In genomic region chr6:53066874-53067273, GRCh38 we compare ENCODE assay signal across 1 cellular context.
A peak's percentile ranks its signal among the peaks of the same experiment; 100 is the strongest.
TF ChIP-seq lines count a peak whose summit lies in the region.

No MANE protein-coding gene starts in this region.

TF ChIP-seq in K562, 482 proteins besides CTCF, POLR2A, EP300 and RAD21:
- no peak for TF ChIP-seq PBX2 (CRISPR knock-in tag; IDR thresholded peaks at IDR 0.05; ENCODE audit: low read depth)
- 0 out of 2 replicates have a peak, but pooled peaks have one; percentile 5 for TF ChIP-seq PBX2 (tag; conservative IDR thresholded peaks at IDR 0.05; ENCODE audit: low read depth)
- TF ChIP-seq FIP1L1 (IDR thresholded peaks at IDR 0.05; ENCODE audit: low read depth, low read length, poor library complexity, severe bottlenecking): no peak
- TF ChIP-seq, protein P1, sequence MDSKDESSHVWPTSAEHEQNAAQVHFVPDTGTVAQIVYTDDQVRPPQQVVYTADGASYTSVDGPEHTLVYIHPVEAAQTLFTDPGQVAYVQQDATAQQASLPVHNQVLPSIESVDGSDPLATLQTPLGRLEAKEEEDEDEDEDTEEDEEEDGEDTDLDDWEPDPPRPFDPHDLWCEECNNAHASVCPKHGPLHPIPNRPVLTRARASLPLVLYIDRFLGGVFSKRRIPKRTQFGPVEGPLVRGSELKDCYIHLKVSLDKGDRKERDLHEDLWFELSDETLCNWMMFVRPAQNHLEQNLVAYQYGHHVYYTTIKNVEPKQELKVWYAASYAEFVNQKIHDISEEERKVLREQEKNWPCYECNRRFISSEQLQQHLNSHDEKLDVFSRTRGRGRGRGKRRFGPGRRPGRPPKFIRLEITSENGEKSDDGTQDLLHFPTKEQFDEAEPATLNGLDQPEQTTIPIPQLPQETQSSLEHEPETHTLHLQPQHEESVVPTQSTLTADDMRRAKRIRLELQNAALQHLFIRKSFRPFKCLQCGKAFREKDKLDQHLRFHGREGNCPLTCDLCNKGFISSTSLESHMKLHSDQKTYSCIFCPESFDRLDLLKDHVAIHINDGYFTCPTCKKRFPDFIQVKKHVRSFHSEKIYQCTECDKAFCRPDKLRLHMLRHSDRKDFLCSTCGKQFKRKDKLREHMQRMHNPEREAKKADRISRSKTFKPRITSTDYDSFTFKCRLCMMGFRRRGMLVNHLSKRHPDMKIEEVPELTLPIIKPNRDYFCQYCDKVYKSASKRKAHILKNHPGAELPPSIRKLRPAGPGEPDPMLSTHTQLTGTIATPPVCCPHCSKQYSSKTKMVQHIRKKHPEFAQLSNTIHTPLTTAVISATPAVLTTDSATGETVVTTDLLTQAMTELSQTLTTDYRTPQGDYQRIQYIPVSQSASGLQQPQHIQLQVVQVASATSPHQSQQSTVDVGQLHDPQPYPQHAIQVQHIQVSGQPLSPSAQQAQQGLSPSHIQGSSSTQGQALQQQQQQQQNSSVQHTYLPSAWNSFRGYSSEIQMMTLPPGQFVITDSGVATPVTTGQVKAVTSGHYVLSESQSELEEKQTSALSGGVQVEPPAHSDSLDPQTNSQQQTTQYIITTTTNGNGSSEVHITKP (IDR thresholded peaks at IDR 0.05; ENCODE audit: partially characterized antibody): no peak
- peak; percentile 89 for TF ChIP-seq ZNF316 (IDR thresholded peaks at IDR 0.05)
- TF ChIP-seq, protein P2, sequence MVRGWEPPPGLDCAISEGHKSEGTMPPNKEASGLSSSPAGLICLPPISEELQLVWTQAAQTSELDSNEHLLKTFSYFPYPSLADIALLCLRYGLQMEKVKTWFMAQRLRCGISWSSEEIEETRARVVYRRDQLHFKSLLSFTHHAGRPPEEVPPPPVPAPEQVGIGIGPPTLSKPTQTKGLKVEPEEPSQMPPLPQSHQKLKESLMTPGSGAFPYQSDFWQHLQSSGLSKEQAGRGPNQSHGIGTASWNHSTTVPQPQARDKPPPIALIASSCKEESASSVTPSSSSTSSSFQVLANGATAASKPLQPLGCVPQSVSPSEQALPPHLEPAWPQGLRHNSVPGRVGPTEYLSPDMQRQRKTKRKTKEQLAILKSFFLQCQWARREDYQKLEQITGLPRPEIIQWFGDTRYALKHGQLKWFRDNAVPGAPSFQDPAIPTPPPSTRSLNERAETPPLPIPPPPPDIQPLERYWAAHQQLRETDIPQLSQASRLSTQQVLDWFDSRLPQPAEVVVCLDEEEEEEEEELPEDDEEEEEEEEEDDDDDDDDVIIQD (CRISPR knock-in tag; IDR thresholded peaks at IDR 0.05): no peak
- TF ChIP-seq, protein P3, sequence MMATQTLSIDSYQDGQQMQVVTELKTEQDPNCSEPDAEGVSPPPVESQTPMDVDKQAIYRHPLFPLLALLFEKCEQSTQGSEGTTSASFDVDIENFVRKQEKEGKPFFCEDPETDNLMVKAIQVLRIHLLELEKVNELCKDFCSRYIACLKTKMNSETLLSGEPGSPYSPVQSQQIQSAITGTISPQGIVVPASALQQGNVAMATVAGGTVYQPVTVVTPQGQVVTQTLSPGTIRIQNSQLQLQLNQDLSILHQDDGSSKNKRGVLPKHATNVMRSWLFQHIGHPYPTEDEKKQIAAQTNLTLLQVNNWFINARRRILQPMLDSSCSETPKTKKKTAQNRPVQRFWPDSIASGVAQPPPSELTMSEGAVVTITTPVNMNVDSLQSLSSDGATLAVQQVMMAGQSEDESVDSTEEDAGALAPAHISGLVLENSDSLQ (IDR thresholded peaks at IDR 0.05): peak; percentile 40; the same call in 1 of the 2 replicates
- peak; percentile 77; the same call in 1 of the 2 replicates for TF ChIP-seq C11orf30 (IDR thresholded peaks at IDR 0.05; ENCODE audit: low read depth)
- TF ChIP-seq ZNF347 (CRISPR knock-in tag; IDR thresholded peaks at IDR 0.05; ENCODE audit: low read depth): no peak
- TF ChIP-seq FOXA3 (CRISPR knock-in tag; conservative IDR thresholded peaks at IDR 0.05 in 1 of 2, IDR thresholded peaks at IDR 0.05 in 1 of 2): no peak
- TF ChIP-seq NFYB (IDR thresholded peaks at IDR 0.05; ENCODE audit: extremely low read depth, insufficient read length): no peak
- TF ChIP-seq MAFG (tag; conservative IDR thresholded peaks at IDR 0.05): peak; percentile 44
- peak; percentile 34 for TF ChIP-seq MEIS2 (IDR thresholded peaks at IDR 0.05; ENCODE audit: partially characterized antibody)
